17 cellular contexts compared by ENCODE assay signal in genomic region chr21:31714741-31715365, GRCh38. TPM values are rescaled to one million over a fixed set of nuclear protein-coding genes. Genes with fewer than 3 reads are reported as not detected.
A peak's percentile ranks its signal among the peaks of the same experiment; 100 is the strongest.
DNase-seq lines count a peak whose midpoint lies in the region; ATAC-seq, FAIRE-seq and TF ChIP-seq lines count a peak whose summit lies in the region.
"Had no signal": no experiment of that assay in that cellular context is flagged by ENCODE, and none has a peak within 500 bp of the region (broad histone marks: within the 10 kb centered on the region; RNA-seq: fewer than 3 reads in every experiment).

No MANE protein-coding gene starts in this region.

- H3K27me3 ChIP-seq in K562 (ENCODE audit: control insufficient read depth in 2 of 2, insufficient read depth in 2 of 2, low read length in 2 of 2), result no peaks in the 10 kb centered on the region
- H3K27me3 ChIP-seq in neural progenitor cell, result no peaks in the 10 kb centered on the region
- no peaks in the 10 kb centered on the region for H3K27me3 ChIP-seq in brain microvascular endothelial cell (replicated peaks)
- H3K27me3 ChIP-seq: tibial nerve had no signal

- peaks cover 30% of the 10 kb centered on the region for H3F3A ChIP-seq in neural progenitor cell (ENCODE audit: low read depth)

- peaks cover 98% of the 10 kb centered on the region for H3K79me2 ChIP-seq in K562 (ENCODE audit: control insufficient read depth, insufficient read depth, low read length)
- H3K79me2 ChIP-seq in neural progenitor cell (ENCODE audit: low read depth), result peaks cover 100% of the 10 kb centered on the region

- in situ Hi-C loops in K562 (cut with MboI), result no loop called here
- in situ Hi-C loops in brain microvascular endothelial cell (cut with HindIII; ENCODE audit: low pct_ligation_motif_present, low sequenced_read_pairs), result no loop called here

- peaks cover 81% of the 10 kb centered on the region for H3K4me1 Mint-ChIP-seq in activated CD4-positive, alpha-beta T cell treated with anti-CD3 and anti-CD28 coated beads for 36 hours
- H3K4me1 Mint-ChIP-seq in neural progenitor cell, result peaks cover 6% of the 10 kb centered on the region

- no peaks in the 10 kb centered on the region for H3K9me3 Mint-ChIP-seq in activated CD4-positive, alpha-beta T cell treated with anti-CD3 and anti-CD28 coated beads for 36 hours (ENCODE audit: low read depth)
- peaks cover 14% of the 10 kb centered on the region for H3K9me3 Mint-ChIP-seq in neural progenitor cell
- H3K9me3 Mint-ChIP-seq: CD8-positive, alpha-beta T cell had no signal

- no peak overlapping the region for H3K4me3 Mint-ChIP-seq in activated CD4-positive, alpha-beta T cell treated with anti-CD3 and anti-CD28 coated beads for 36 hours
- no peak overlapping the region for H3K4me3 Mint-ChIP-seq in neural progenitor cell
- H3K4me3 Mint-ChIP-seq: CD8-positive, alpha-beta T cell had no signal

- H3K4me1 ChIP-seq in HEK293 (ENCODE audit: control insufficient read depth, insufficient read depth, low read length) (peaks cover 8% of the 10 kb centered on the region; the same call in 1 of the 2 replicates), K562 (replicated peaks in 1 of 2; ENCODE audit: control insufficient read depth in 2 of 2, insufficient read depth in 2 of 2, low read length in 2 of 2) (peaks cover 3 to 56% of the 10 kb centered on the region in 2 experiments; a peak in 4 of 5 replicates), neural progenitor cell (peaks cover 33% of the 10 kb centered on the region)

- intact Hi-C loops in activated CD4-positive, alpha-beta T cell treated with anti-CD3 and anti-CD28 coated beads for 36 hours (cut with DNase I, micrococcal nuclease), result loop anchor here (1.0 to 5.0 kb wide), 6 partner anchors 9 to 360 kb away; no protein-coding TSS in a partner anchor
- intact Hi-C loops in K562 (cut with micrococcal nuclease), result no loop called here

- H2AFZ ChIP-seq in K562 (ENCODE audit: low read depth, low read length) (no peak overlapping the region), neural progenitor cell (replicated peaks) (no peak overlapping the region)

- 23% methylated on average over 5 of the region's 5 CpGs for WGBS in K562 (ENCODE audit: insufficient coverage, low coverage, missing lambda C conversion rate)

- TF ChIP-seq RAD21 in K562 (CRISPR knock-in tag; conservative IDR thresholded peaks at IDR 0.05 in 1 of 2, IDR thresholded peaks at IDR 0.05 in 1 of 2), result no peak

- no peak overlapping the region for H3K27ac ChIP-seq in HEK293 (ENCODE audit: extremely low read depth, low read depth, low read length)
- peak overlapping the region; percentile 86 for H3K27ac ChIP-seq in K562 (ENCODE audit: extremely low read depth, low read depth, low read length)
- H3K27ac ChIP-seq in neural progenitor cell, result peak overlapping the region; percentile 48
- H3K27ac ChIP-seq in brain microvascular endothelial cell, result no peak overlapping the region
- H3K27ac ChIP-seq: skin epidermis, tibial nerve had no signal

- CTCF ChIA-PET in activated CD4-positive, alpha-beta T cell treated with anti-CD3 and anti-CD28 coated beads for 36 hours (lab: Charles Lee), result interaction anchor here (0.8 kb wide), 1 partner anchor 9 kb away, joined by 3 read pairs; no protein-coding TSS in a partner anchor
- CTCF ChIA-PET in HEK293 (lab: Yijun Ruan, JAX), result no interaction called here
- CTCF ChIA-PET in K562 (lab: Yijun Ruan, JAX; ENCODE audit: low intra/inter-chr PET ratio), result interaction anchor here (0.5 kb wide), 1 partner anchor 20 kb away, joined by 3 read pairs; no protein-coding TSS in a partner anchor

- no peak for DNase-seq in activated CD4-positive, alpha-beta T cell treated with anti-CD3 and anti-CD28 coated beads for 36 hours
- DNase-seq in activated CD4-positive, alpha-beta T cell treated with anti-CD3 and anti-CD28 coated beads for 48 hours, result no peak
- DNase-seq in K562 (ENCODE audit: extremely low read depth in 1 of 4, low spot score in 3 of 4) (peak in 1 of 4 experiments; percentile 53), neural progenitor cell (ENCODE audit: low spot score) (no peak), brain microvascular endothelial cell (no peak), AG08395 (ENCODE audit: low spot score) (no peak)
- DNase-seq: activated CD4-positive, alpha-beta T cell treated with anti-CD3 and anti-CD28 coated beads for 1 hour; CD8-positive, alpha-beta T cell; central memory CD4-positive, alpha-beta T cell; effector memory CD4-positive, alpha-beta T cell; left colon; NCI-H1436 had no signal

- H3K9me3 ChIP-seq in HEK293 (ENCODE audit: control insufficient read depth, insufficient read depth, low read depth, low read length) (no peaks in the 10 kb centered on the region), K562 (replicated peaks; ENCODE audit: control insufficient read depth, insufficient read depth, low read depth, low read length) (no peaks in the 10 kb centered on the region), neural progenitor cell (ENCODE audit: low read depth) (no peaks in the 10 kb centered on the region)
- H3K9me3 ChIP-seq: tibial nerve had no signal

- peak overlapping the region in 1 of 2 experiments; percentile 60; a peak in 2 of 4 replicates for H3K9ac ChIP-seq in K562 (ENCODE audit: insufficient read depth in 1 of 2, low read depth in 2 of 2, low read length in 2 of 2)
- no peak overlapping the region for H3K9ac ChIP-seq in neural progenitor cell

- TSS peak; percentile 7 for BruUV-seq in K562 (replicated peaks; lab: Mats Ljungman, UMichigan)

- POLR2A ChIA-PET in activated CD4-positive, alpha-beta T cell treated with anti-CD3 and anti-CD28 coated beads for 36 hours (lab: Charles Lee), result interaction anchor here (0.5 kb wide), 1 partner anchor 564 kb away, joined by 7 read pairs; the partner anchor contains the start of gene MIS18A
- POLR2A ChIA-PET in HEK293 (lab: Yijun Ruan, JAX), result no interaction called here
- POLR2A ChIA-PET in K562 (lab: Yijun Ruan, JAX), result interaction anchor here (0.8 to 1.3 kb wide), 6 partner anchors 7 to 48 kb away, joined by 3 to 7 read pairs (median 3); no protein-coding TSS in a partner anchor

- H3K36me3 ChIP-seq in HEK293 (ENCODE audit: control insufficient read depth in 2 of 2, insufficient read depth in 1 of 2, low read length in 2 of 2) (no peaks in the 10 kb centered on the region), K562 (ENCODE audit: control insufficient read depth, insufficient read depth, low read length) (peaks cover 18% of the 10 kb centered on the region), neural progenitor cell (peaks cover 1% of the 10 kb centered on the region), brain microvascular endothelial cell (replicated peaks) (no peaks in the 10 kb centered on the region)
- H3K36me3 ChIP-seq: tibial nerve had no signal

- peak; percentile 57 for FAIRE-seq in K562 (lab: Jason Lieb, UNC)
- FAIRE-seq: H1 had no signal

- H3K36me3 Mint-ChIP-seq in activated CD4-positive, alpha-beta T cell treated with anti-CD3 and anti-CD28 coated beads for 36 hours (ENCODE audit: low read depth), result peaks cover 9% of the 10 kb centered on the region
- H3K36me3 Mint-ChIP-seq in neural progenitor cell, result peaks cover 37% of the 10 kb centered on the region

- no peak for ATAC-seq in activated CD4-positive, alpha-beta T cell treated with anti-CD3 and anti-CD28 coated beads for 36 hours
- ATAC-seq in K562, result peak; percentile 68
- no peak for ATAC-seq in HG03159 (IDR thresholded peaks at IDR 0.05; ENCODE audit: unreplicated experiment)
- ATAC-seq: CD8-positive, alpha-beta T cell; left colon had no signal

- H3K4me2 ChIP-seq in K562 (ENCODE audit: insufficient read depth, low read length) (peak overlapping the region; percentile 63), neural progenitor cell (peak overlapping the region; percentile 21)

- no peaks in the 10 kb centered on the region for H3K9me1 ChIP-seq in K562 (ENCODE audit: control insufficient read depth, insufficient read depth, low read length)

- TF ChIP-seq CTCF in HEK293 (tag by site-specific recombination; IDR thresholded peaks at IDR 0.05), result no peak
- TF ChIP-seq CTCF in K562 (IDR thresholded peaks at IDR 0.05 in 2 of 3, conservative IDR thresholded peaks at IDR 0.05 in 1 of 3; ENCODE audit: insufficient read depth in 2 of 3, low read depth in 1 of 3, low read length in 3 of 3), result no peak
- TF ChIP-seq CTCF in neural progenitor cell (IDR thresholded peaks at IDR 0.05), result no peak
- no peak for TF ChIP-seq CTCF in brain microvascular endothelial cell (IDR thresholded peaks at IDR 0.05; ENCODE audit: low read depth, low read length, missing control alignments)

- H3K27ac Mint-ChIP-seq in activated CD4-positive, alpha-beta T cell treated with anti-CD3 and anti-CD28 coated beads for 36 hours, result peak overlapping the region; percentile 5
- H3K27ac Mint-ChIP-seq in neural progenitor cell, result no peak overlapping the region
- H3K27ac Mint-ChIP-seq: CD8-positive, alpha-beta T cell had no signal

- peaks cover 23% of the 10 kb centered on the region for H4K20me1 ChIP-seq in K562 (replicated peaks; ENCODE audit: control insufficient read depth, insufficient read depth, low read length)
- peaks cover 99% of the 10 kb centered on the region for H4K20me1 ChIP-seq in neural progenitor cell (ENCODE audit: low read depth)

- no peak for TF ChIP-seq EP300 in K562 (IDR thresholded peaks at IDR 0.05; ENCODE audit: low read length)

- no peak overlapping the region for H3K4me3 ChIP-seq in HEK293 (ENCODE audit: low read depth, low read length)
- no peak overlapping the region for H3K4me3 ChIP-seq in K562
- H3K4me3 ChIP-seq in neural progenitor cell, result no peak overlapping the region
- no peak overlapping the region for H3K4me3 ChIP-seq in brain microvascular endothelial cell (ENCODE audit: low read depth, low read length)
- H3K4me3 ChIP-seq: skin epidermis, tibial nerve had no signal

- no peaks in the 10 kb centered on the region for H3K27me3 Mint-ChIP-seq in activated CD4-positive, alpha-beta T cell treated with anti-CD3 and anti-CD28 coated beads for 36 hours
- H3K27me3 Mint-ChIP-seq in neural progenitor cell (ENCODE audit: insufficient read depth, low read depth), result peaks cover 7% of the 10 kb centered on the region

- no peak for TF ChIP-seq POLR2A in K562 (conservative IDR thresholded peaks at IDR 0.05)

RNA-seq across cellular contexts. Expression of gene SCAF4, which starts 17.1 kb away (rescaled TPM):
- total RNA-seq in activated CD4-positive, alpha-beta T cell treated with anti-CD3 and anti-CD28 coated beads for 36 hours, result 10 to 100 TPM; 47.1 to 62.8 TPM
- total RNA-seq in K562 (2011; cell fraction: chromatin; rRNA removed; ENCODE audit: low replicate concordance), result 94.8 and 259 TPM in 2 replicates
- 49.9 and 60.1 TPM in 2 replicates for total RNA-seq in K562 (2011; cell fraction: nucleolus; rRNA removed)
- total RNA-seq in K562 (2011; cell fraction: nucleoplasm; rRNA removed), result 124 and 178 TPM in 2 replicates
- total RNA-seq in K562 (2014; rRNA removed) (11.6 and 14.9 TPM in 2 replicates), K562 (2014; rRNA removed; fragmentation: Illumina TruSeq; extraction: Trizol) (17.2 and 18.8 TPM in 2 replicates), K562 (2015; rRNA removed; fragmentation: Illumina TruSeq; extraction: Trizol) (14.4 and 16.0 TPM in 2 replicates), K562 (2021) (52.2 and 55.7 TPM in 2 replicates), neural progenitor cell (ENCODE audit: low replicate concordance) (27.0 and 31.9 TPM in 2 replicates)
- polyA plus RNA-seq in K562 (2011; rRNA removed) (27.3 and 33.9 TPM in 2 replicates), K562 (2014; fragmentation: Illumina TruSeq; extraction: Trizol) (44.2 and 48.2 TPM in 2 replicates), K562 (2014; fragmentation: Nextera tagmentation; extraction: Ambion mirVana) (1 to 10 TPM; 2.3 to 5.1 TPM), K562 (2014; rRNA removed) (28.3 and 30.3 TPM in 2 replicates)
- 13.0 and 21.8 TPM in 2 replicates for polyA plus RNA-seq in K562 (2011; cell fraction: cytosol; rRNA removed)
- polyA plus RNA-seq in K562 (2011; cell fraction: nucleus; rRNA removed), result 85.0 and 99.6 TPM in 2 replicates
- polyA plus RNA-seq in K562 (2012), result 28.1 and 29.3 TPM in 2 replicates
- 34.5 and 35.1 TPM in 2 replicates for polyA minus RNA-seq in K562 (2011; rRNA and poly(A)+ RNA removed)
- 24.8 and 25.2 TPM in 2 replicates for polyA minus RNA-seq in K562 (2011; cell fraction: cytosol; rRNA and poly(A)+ RNA removed)
- 71.0 and 80.2 TPM in 2 replicates for polyA minus RNA-seq in K562 (2011; cell fraction: nucleus; rRNA and poly(A)+ RNA removed)

RNA-seq across cellular contexts. Expression of gene SOD1, which starts 55.4 kb away (rescaled TPM):
- total RNA-seq in activated CD4-positive, alpha-beta T cell treated with anti-CD3 and anti-CD28 coated beads for 36 hours, result 100 to 1,000 TPM; 232 to 284 TPM
- 34.1 and 47.2 TPM in 2 replicates for total RNA-seq in K562 (2011; cell fraction: chromatin; rRNA removed; ENCODE audit: low replicate concordance)
- 65.2 and 66.5 TPM in 2 replicates for total RNA-seq in K562 (2011; cell fraction: nucleolus; rRNA removed)
- 81.2 and 82.4 TPM in 2 replicates for total RNA-seq in K562 (2011; cell fraction: nucleoplasm; rRNA removed)
- total RNA-seq in K562 (2014; rRNA removed) (419 and 452 TPM in 2 replicates), K562 (2014; rRNA removed; fragmentation: Illumina TruSeq; extraction: Trizol) (633 and 657 TPM in 2 replicates), K562 (2015; rRNA removed; fragmentation: Illumina TruSeq; extraction: Trizol) (603 and 618 TPM in 2 replicates), K562 (2021) (502 and 508 TPM in 2 replicates), neural progenitor cell (ENCODE audit: low replicate concordance) (147 and 183 TPM in 2 replicates)
- polyA plus RNA-seq in K562 (2011; rRNA removed) (514 and 783 TPM in 2 replicates), K562 (2014; fragmentation: Illumina TruSeq; extraction: Trizol) (577 and 611 TPM in 2 replicates), K562 (2014; fragmentation: Nextera tagmentation; extraction: Ambion mirVana) (1,000 to 10,000 TPM; 1,386 to 1,409 TPM), K562 (2014; rRNA removed) (613 and 642 TPM in 2 replicates)
- 344 and 485 TPM in 2 replicates for polyA plus RNA-seq in K562 (2011; cell fraction: cytosol; rRNA removed)
- 104 and 172 TPM in 2 replicates for polyA plus RNA-seq in K562 (2011; cell fraction: nucleus; rRNA removed)
- polyA plus RNA-seq in K562 (2012), result 288 and 652 TPM in 2 replicates
- polyA minus RNA-seq in K562 (2011; rRNA and poly(A)+ RNA removed), result 483 and 698 TPM in 2 replicates
- polyA minus RNA-seq in K562 (2011; cell fraction: cytosol; rRNA and poly(A)+ RNA removed), result 436 and 452 TPM in 2 replicates
- 37.4 and 67.0 TPM in 2 replicates for polyA minus RNA-seq in K562 (2011; cell fraction: nucleus; rRNA and poly(A)+ RNA removed)

Comparison
In these comparisons a context has a peak if more than half of its experiments do, and no peak if none do; other contexts are left out.
1. H3K27ac ChIP-seq: peak in K562 (single experiment) and neural progenitor cell (single experiment); none in HEK293 (single experiment) and brain microvascular endothelial cell (single experiment).